Comparison of ENCODE assay signal across 22 cellular contexts in the genomic region with DNA sequence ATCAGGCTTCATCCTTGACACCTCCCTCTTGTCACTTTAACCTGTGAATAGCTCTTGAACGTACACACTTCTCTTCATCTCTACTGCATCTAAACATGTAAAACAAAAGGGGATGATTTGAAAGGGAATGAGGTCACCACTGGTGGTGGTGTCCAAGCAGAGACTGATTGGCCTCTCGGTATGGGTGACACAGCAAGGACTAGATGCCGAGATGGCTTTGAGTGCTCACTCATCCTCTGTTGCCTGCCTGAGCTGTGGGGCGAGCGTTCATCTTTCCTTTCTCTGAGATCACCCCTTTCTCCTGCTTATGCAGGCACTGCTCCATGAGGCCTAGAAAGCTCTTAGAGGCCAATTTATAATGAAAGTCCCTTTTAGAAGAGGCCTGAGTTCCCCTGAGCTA.
"Had no signal": no experiment of that assay in that cellular context is flagged by ENCODE, and none has a peak within 500 bp of the region (broad histone marks: within the 10 kb centered on the region; RNA-seq: fewer than 3 reads in every experiment).

No MANE protein-coding gene starts in this region.

- DNase-seq: hippocampal formation; kidney glomerular epithelial cell; left cardiac atrium; left lung; lower lobe of right lung; mammary epithelial cell; mesenchymal stem cell; naive thymus-derived CD8-positive, alpha-beta T cell; spleen; stimulated activated CD4-positive, alpha-beta T cell treated with anti-CD3 and anti-CD28 coated beads, Interleukin-4, amount 100 ng/mL, for 4 hours; stimulated activated CD8-positive, alpha-beta memory T cell treated with anti-CD3 and anti-CD28 coated beads, Interleukin-4, amount 100 ng/mL, for 48 hours; tibial artery; trophoblast cell; upper lobe of right lung had no signal

- H3K4me1 ChIP-seq: left lung, lower lobe of right lung, parathyroid adenoma, right atrium auricular region, spleen, suprapubic skin, tibial artery, upper lobe of right lung had no signal

- H3K36me3 ChIP-seq: left lung, lower lobe of right lung, right atrium auricular region, spleen, suprapubic skin, thoracic aorta, tibial artery, upper lobe of right lung had no signal

- H3K27ac ChIP-seq: left lung, lower lobe of right lung, parathyroid adenoma, right atrium auricular region, skin epidermis, spleen, suprapubic skin, thoracic aorta, tibial artery, upper lobe of right lung had no signal

- ATAC-seq: left cardiac atrium; left lung; lower lobe of right lung; naive thymus-derived CD8-positive, alpha-beta T cell; stimulated activated memory B cell treated with anti-CD40 and anti-IgM and Interleukin-4, amounts not matched to agents 10 μg/mL and 1 μg/mL and 100 μg/mL, for 72 hours; upper lobe of right lung had no signal

- H3K4me3 ChIP-seq: left lung, lower lobe of right lung, right atrium auricular region, skin epidermis, spleen, suprapubic skin, thoracic aorta, tibial artery, upper lobe of right lung had no signal

- H3K27me3 ChIP-seq: left lung, right atrium auricular region, spleen, suprapubic skin, tibial artery, upper lobe of right lung had no signal

- FAIRE-seq: keratinocyte, urothelium cell line had no signal

- H3K9me3 ChIP-seq: left lung, lower lobe of right lung, right atrium auricular region, spleen, suprapubic skin, thoracic aorta, tibial artery, upper lobe of right lung had no signal

- H2AFZ ChIP-seq: parathyroid adenoma had no signal

- H3K79me2 ChIP-seq: parathyroid adenoma had no signal

- H3K9ac ChIP-seq: parathyroid adenoma had no signal
